Comparison of ENCODE assay signal across 8 cellular contexts in genomic region chr6:104940881-104941693, GRCh38. TPM values are rescaled to one million over a fixed set of nuclear protein-coding genes. Genes with fewer than 3 reads are reported as not detected.
A peak's percentile ranks its signal among the peaks of the same experiment; 100 is the strongest.
DNase-seq lines count a peak whose midpoint lies in the region; ATAC-seq and TF ChIP-seq lines count a peak whose summit lies in the region.

No MANE protein-coding gene starts in this region.

- H3K36me3 ChIP-seq in BJ (ENCODE audit: control insufficient read depth, insufficient read depth, low read length) = no peaks in the 10 kb centered on the region

- DNase-seq in BJ (ENCODE audit: low read depth) = no peak
- DNase-seq in GM20000 (ENCODE audit: low spot score) = peak; percentile 85
- DNase-seq in RPMI7951 (ENCODE audit: low read depth) = peak; percentile 27
- DNase-seq in iris pigment epithelial cell (ENCODE audit: low read depth) = peak; percentile 50
- peak; percentile 32 for DNase-seq in stimulated activated CD4-positive, alpha-beta T cell treated with anti-CD3 and anti-CD28 coated beads, Interleukin-12 subunit alpha, Interleukin-12 subunit beta, amount 100 ng/mL, for 4 hours
- no peak for DNase-seq in NCI-H2029 (lab: John Stamatoyannopoulos, UW)

- peak overlapping the region in 4 of 5 experiments; percentile 72 to 96 (median 92) for H3K27ac Mint-ChIP-seq in brain

- CTCF ChIA-PET in BJ (lab: Yijun Ruan, JAX) = interaction anchor here (0.9 kb wide), 1 partner anchor 20 kb away, joined by 3 read pairs; no protein-coding TSS in a partner anchor

- peaks cover 10% of the 10 kb centered on the region for H3K36me3 Mint-ChIP-seq in brain

- POLR2A ChIA-PET in BJ (lab: Charles Lee) = no interaction called here

- no peak for ATAC-seq in GM18517 (IDR thresholded peaks at IDR 0.05; ENCODE audit: unreplicated experiment)

- H3K4me3 Mint-ChIP-seq in brain = peak overlapping the region; percentile 90 to 94 (median 90)

- TF ChIP-seq CTCF in BJ (IDR thresholded peaks at IDR 0.05; ENCODE audit: insufficient read depth, low read depth, low read length) (peak; percentile 60), GM20000 (IDR thresholded peaks at IDR 0.05; ENCODE audit: extremely low read depth, missing control alignments) (peak; percentile 72), brain (conservative IDR thresholded peaks at IDR 0.05) (peak; percentile 67 to 87)

- H3K4me1 Mint-ChIP-seq in brain = peaks cover 22% of the 10 kb centered on the region

- H3K9me3 Mint-ChIP-seq in brain = peaks cover 2 to 18% (median 6%) of the 10 kb centered on the region in 5 experiments

- H3K4me3 ChIP-seq in BJ (ENCODE audit: low read depth, low read length) = peak overlapping the region; percentile 43

- peaks cover 29% of the 10 kb centered on the region for H3K27me3 Mint-ChIP-seq in brain

- H3K27me3 ChIP-seq in BJ (ENCODE audit: control insufficient read depth, insufficient read depth, low read length) = peaks cover 9% of the 10 kb centered on the region

RNA-seq across cellular contexts. Expression of gene LIN28B, which starts 15.8 kb away (rescaled TPM):
- polyA plus RNA-seq in BJ (2011; rRNA removed) (not detected in 2 replicates), brain (ENCODE audit: insufficient read depth, low read depth, low replicate concordance) (not detected)
- polyA minus RNA-seq in BJ (2011; rRNA and poly(A)+ RNA removed) = not detected in 2 replicates
- total RNA-seq in RPMI7951 (2014; rRNA removed; shearing (Covaris generic)) = 0.24 and 0.29 TPM in 2 replicates

Comparison
In these comparisons a context has a peak if more than half of its experiments do, and no peak if none do; other contexts are left out.
1. DNase-seq: peak in GM20000 (single experiment), RPMI7951 (single experiment), iris pigment epithelial cell (single experiment) and stimulated activated CD4-positive, alpha-beta T cell treated with anti-CD3 and anti-CD28 coated beads, Interleukin-12 subunit alpha, Interleukin-12 subunit beta, amount 100 ng/mL, for 4 hours (single experiment); none in BJ (single experiment) and NCI-H2029 (single experiment).
2. Peak in every context shown above with its lines, with median percentiles within 50 percentile points of each other: CTCF ChIP-seq.